In the genomic region with DNA sequence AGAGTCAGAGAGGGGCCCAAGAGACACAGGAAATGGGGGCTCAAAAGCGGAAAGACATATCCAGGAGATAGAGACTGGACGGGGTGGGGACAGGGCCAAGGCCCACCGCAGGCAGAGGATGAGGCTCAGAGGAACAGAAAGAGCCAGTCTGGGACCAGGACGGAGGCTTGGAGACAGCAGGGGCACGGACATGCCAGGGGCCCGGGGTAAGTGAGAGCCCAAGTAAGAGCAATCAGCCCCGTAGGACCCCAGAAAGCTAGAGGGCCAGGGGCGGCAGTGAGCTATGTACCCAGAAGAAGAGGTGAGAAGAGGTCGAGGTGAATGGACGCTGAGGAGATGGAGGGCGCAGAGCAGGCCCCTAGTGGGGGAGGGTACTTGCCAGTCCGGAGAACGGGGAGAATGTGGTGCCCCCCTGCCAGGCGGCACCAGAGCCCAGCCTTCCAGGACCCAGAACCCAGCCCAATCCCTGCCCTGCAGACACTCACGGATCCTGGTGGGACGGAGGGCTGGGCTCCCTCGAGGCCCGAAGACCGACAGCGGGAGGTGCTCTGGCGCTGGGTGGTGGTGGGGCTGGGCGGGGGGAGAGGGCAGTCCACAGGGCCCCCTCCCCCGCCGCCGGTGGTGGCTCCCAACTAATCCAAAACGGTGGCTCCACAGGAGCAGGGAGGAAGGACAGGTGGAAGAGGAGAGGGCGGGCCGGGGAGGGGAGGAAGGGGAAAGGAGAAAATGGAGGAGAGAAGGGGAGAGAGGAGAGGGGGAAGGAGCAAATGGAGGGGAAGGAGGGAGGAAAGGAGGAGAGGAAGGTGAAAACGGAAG, we compare ENCODE assay signal across 13 cellular contexts. TPM values are rescaled to one million over a fixed set of nuclear protein-coding genes. Genes with fewer than 3 reads are reported as not detected.
DNase-seq lines count a peak whose midpoint lies in the region; ATAC-seq and TF ChIP-seq lines count a peak whose summit lies in the region.
"Had no signal": no experiment of that assay in that cellular context is flagged by ENCODE, and none has a peak within 500 bp of the region (broad histone marks: within the 10 kb centered on the region; RNA-seq: fewer than 3 reads in every experiment).

No MANE protein-coding gene starts in this region.

- no peaks in the 10 kb centered on the region; the same call in none of the 2 replicates for H3K36me3 ChIP-seq in ES-I3 (ENCODE audit: insufficient read depth, low read length)
- H3K36me3 ChIP-seq in hepatocyte (replicated peaks; ENCODE audit: insufficient read depth, low read depth): no peaks in the 10 kb centered on the region
- H3K36me3 ChIP-seq in prostate gland: no peaks in the 10 kb centered on the region
- H3K36me3 ChIP-seq in left lung: no peaks in the 10 kb centered on the region

- DNase-seq in hepatocyte (ENCODE audit: low spot score) (no peak), prostate gland (ENCODE audit: low spot score) (no peak), NCI-H1930 (lab: John Stamatoyannopoulos, UW) (no peak), left lung (no peak), medulla oblongata (ENCODE audit: extremely low spot score) (no peak)
- DNase-seq in activated naive CD4-positive, alpha-beta T cell (lab: John Stamatoyannopoulos, UW): no peak
- DNase-seq: activated B cell treated with CpG ODN at 0.5 μM for 24 hours; activated effector memory CD4-positive, alpha-beta T cell treated with anti-CD3 and anti-CD28 coated beads, Interleukin-2, amount 50 U/mL, for 16 hours; natural killer cell; NCI-H2029 had no signal

- H3K79me2 ChIP-seq in hepatocyte: no peaks in the 10 kb centered on the region

- no peak overlapping the region for H3K4me3 ChIP-seq in hepatocyte
- H3K4me3 ChIP-seq in prostate gland: peak overlapping the region; percentile 24 to 32
- no peak overlapping the region for H3K4me3 ChIP-seq in left lung

- no peak overlapping the region for H2AFZ ChIP-seq in hepatocyte

- H3K4me2 ChIP-seq in hepatocyte: peak overlapping the region; percentile 68

- TF ChIP-seq POLR2A in prostate gland (IDR thresholded peaks at IDR 0.05): no peak

- H3K9me3 ChIP-seq in ES-I3 (ENCODE audit: control insufficient read depth, insufficient read depth, low read length) (no peaks in the 10 kb centered on the region), hepatocyte (ENCODE audit: low read depth) (no peaks in the 10 kb centered on the region), prostate gland (no peaks in the 10 kb centered on the region), left lung (no peaks in the 10 kb centered on the region)

- H3K4me1 ChIP-seq in ES-I3 (ENCODE audit: insufficient read depth, low read length) (peaks cover 5% of the 10 kb centered on the region), hepatocyte (ENCODE audit: insufficient read depth) (no peaks in the 10 kb centered on the region), prostate gland (replicated peaks) (no peaks in the 10 kb centered on the region), left lung (no peaks in the 10 kb centered on the region)

- intact Hi-C loops in prostate gland (cut with DNase I): no loop called here
- intact Hi-C loops in left lung (cut with DNase I): no loop called here

- H3K27ac ChIP-seq in hepatocyte (no peak overlapping the region), prostate gland (peak overlapping the region in 1 of 2 donors; percentile 26), left lung (no peak overlapping the region)

- H3K27me3 ChIP-seq in hepatocyte (peaks cover 46% of the 10 kb centered on the region), prostate gland (replicated peaks; ENCODE audit: insufficient read depth) (no peaks in the 10 kb centered on the region), left lung (peaks cover 21 to 57% of the 10 kb centered on the region in 2 donors)

- no peak for TF ChIP-seq CTCF in hepatocyte (IDR thresholded peaks at IDR 0.05; ENCODE audit: poor library complexity)
- no peak for TF ChIP-seq CTCF in prostate gland (IDR thresholded peaks at IDR 0.05)
- no peak for TF ChIP-seq CTCF in left lung (IDR thresholded peaks at IDR 0.05)

- H3K9ac ChIP-seq in ES-I3 (ENCODE audit: low read depth, low read length): peak overlapping the region; percentile 67

- WGBS in hepatocyte (ENCODE audit: low lambda C conversion rate, missing lambda C conversion rate): 20% methylated on average over 18 of the region's 29 CpGs
- WGBS in prostate gland: 12% methylated on average over 29 of the region's 29 CpGs

- H3K9me2 ChIP-seq in hepatocyte (replicated peaks; ENCODE audit: insufficient read depth): no peaks in the 10 kb centered on the region

- no peaks in the 10 kb centered on the region for H4K20me1 ChIP-seq in hepatocyte (ENCODE audit: insufficient read depth, poor library complexity, severe bottlenecking)

- ATAC-seq in SK-N-SH treated with all-trans-retinoic acid at 6 μM for 48 hours (peak; percentile 9; the same call in 2 of the 3 replicates), left lung (no peak)
- ATAC-seq: natural killer cell had no signal

TF ChIP-seq in SK-N-SH treated with all-trans-retinoic acid at 6 μM for 48 hours, 23 proteins besides CTCF, POLR2A, EP300 and RAD21:
- no peak for TF ChIP-seq ZNF565 (CRISPR knock-in tag; conservative IDR thresholded peaks at IDR 0.05; ENCODE audit: low read depth)
- TF ChIP-seq ZNF8 (CRISPR knock-in tag; IDR thresholded peaks at IDR 0.05): no peak
- TF ChIP-seq ARNTL (CRISPR knock-in tag; IDR thresholded peaks at IDR 0.05; ENCODE audit: borderline replicate concordance, low read depth): no peak

RNA-seq across cellular contexts. Expression of gene GRIK5, which starts 1.0 kb away (rescaled TPM):
- total RNA-seq in hepatocyte (0.60 and 0.92 TPM in 2 replicates), prostate gland (10 to 100 TPM in 1 of 2 donors, 1 to 10 TPM in 1; 1.3 to 25.2 TPM), left lung (under 1 TPM; 0.29 to 0.81 TPM)
- polyA plus RNA-seq in hepatocyte: 0.34 and 0.50 TPM in 2 replicates
- total RNA-seq: dermis microvascular lymphatic vessel endothelial cell had no signal

RNA-seq across cellular contexts. Expression of gene ZNF574, which starts 7.0 kb away (rescaled TPM):
- total RNA-seq in hepatocyte (10.7 and 11.8 TPM in 2 replicates), prostate gland (10 to 100 TPM; 24.4 to 44.1 TPM), left lung (10 to 100 TPM in 1 of 2 donors, 1 to 10 TPM in 1; 9.4 to 11.2 TPM)
- 13.3 and 13.6 TPM in 2 replicates for polyA plus RNA-seq in hepatocyte

Comparison
In these comparisons a context has a peak if more than half of its experiments do, and no peak if none do; other contexts are left out.
1. H3K4me3 ChIP-seq: peak in prostate gland (2 of 2); none in hepatocyte (single experiment) and left lung (0 of 2).